In the genomic region with DNA sequence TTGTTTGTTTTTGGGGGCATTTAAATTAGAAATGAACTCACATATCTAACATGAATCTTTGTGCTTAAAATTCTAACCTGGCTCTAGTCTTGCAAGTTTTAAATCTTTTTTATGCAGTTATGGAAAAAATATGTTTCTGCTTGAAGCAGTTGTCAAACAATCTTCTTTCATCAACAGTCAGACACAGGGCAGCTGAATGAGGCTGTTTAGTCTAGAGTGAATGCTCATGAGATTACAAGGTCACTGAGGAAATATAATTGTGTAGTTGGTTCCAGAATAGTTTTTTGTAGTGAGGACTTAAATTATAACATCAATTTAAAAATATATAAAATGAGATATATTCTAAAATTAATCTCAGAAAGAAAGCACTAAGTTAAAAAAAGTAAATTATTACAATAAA, we compare ENCODE assay signal across 24 cellular contexts.
A peak's percentile ranks its signal among the peaks of the same experiment; 100 is the strongest.
DNase-seq lines count a peak whose midpoint lies in the region; ATAC-seq, FAIRE-seq and TF ChIP-seq lines count a peak whose summit lies in the region.
"Had no signal": no experiment of that assay in that cellular context is flagged by ENCODE, and none has a peak within 500 bp of the region (broad histone marks: within the 10 kb centered on the region; RNA-seq: fewer than 3 reads in every experiment).

No MANE protein-coding gene starts in this region.

- no peak for DNase-seq in HTR-8/SVneo (ENCODE audit: insufficient read length, low spot score)
- peak; percentile 18 for DNase-seq in NCI-H69 (lab: John Stamatoyannopoulos, UW)
- DNase-seq in fibroblast of villous mesenchyme (ENCODE audit: low read depth), result peak; percentile 8
- DNase-seq in Calu3, result no peak
- DNase-seq in activated naive CD8-positive, alpha-beta T cell treated with anti-CD3 and anti-CD28 coated beads, Interleukin-2, amount 50 U/mL, for 24 hours, result no peak
- DNase-seq in NCI-H82 (lab: John Stamatoyannopoulos, UW), result no peak
- DNase-seq: AML-193; CD4-positive, alpha-beta T cell; DMS53; H9; KG1; NCI-H1092; NCI-H1417 treated with DMSO at 0.1 percent for 48 hours; NCI-H187; NCI-H2081 treated with DMSO at 0.1 percent for 48 hours; NCI-H446 treated with DMSO at 0.1 percent for 48 hours; NCI-H526; RPMI8226; SHP77 had no signal

- peak overlapping the region; percentile 34 to 82 (median 49) for H3K27ac Mint-ChIP-seq in nephron
- H3K27ac Mint-ChIP-seq in Calu3 (ENCODE audit: unreplicated experiment), result no peak overlapping the region
- no peak overlapping the region for H3K27ac Mint-ChIP-seq in activated naive CD8-positive, alpha-beta T cell treated with anti-CD3 and anti-CD28 coated beads, Interleukin-2, amount 50 U/mL, for 24 hours
- H3K27ac Mint-ChIP-seq: CD4-positive, alpha-beta T cell; GM23338; H9 had no signal

- peak; percentile 68 for FAIRE-seq in HTR-8/SVneo (lab: Jason Lieb, UNC)

- no peak overlapping the region for H3K4me3 ChIP-seq in fibroblast of villous mesenchyme (ENCODE audit: low read depth, low read length)
- H3K4me3 ChIP-seq: A549; BLaER1 treated with 17β-estradiol and CSF1 and Interleukin-3, amounts not matched to agents 10 nM and 100 nM; GM23338 had no signal

- TF ChIP-seq CTCF in fibroblast of villous mesenchyme (IDR thresholded peaks at IDR 0.05; ENCODE audit: insufficient read depth, low read depth, low read length) (no peak), nephron (IDR thresholded peaks at IDR 0.05; ENCODE audit: unreplicated experiment in 3 of 3) (no peak), Calu3 (IDR thresholded peaks at IDR 0.05; ENCODE audit: unreplicated experiment) (no peak)

- no peak for ATAC-seq in GM21390 (IDR thresholded peaks at IDR 0.05; ENCODE audit: unreplicated experiment)
- ATAC-seq in activated naive CD8-positive, alpha-beta T cell treated with anti-CD3 and anti-CD28 coated beads, Interleukin-2, amount 50 U/mL, for 24 hours, result no peak
- ATAC-seq: A549, GM23338 had no signal

- H3K9me3 Mint-ChIP-seq in nephron (peaks cover 3% of the 10 kb centered on the region), Calu3 (ENCODE audit: low read depth, unreplicated experiment) (no peaks in the 10 kb centered on the region)
- no peaks in the 10 kb centered on the region for H3K9me3 Mint-ChIP-seq in activated naive CD8-positive, alpha-beta T cell treated with anti-CD3 and anti-CD28 coated beads, Interleukin-2, amount 50 U/mL, for 24 hours

- peaks cover 17% of the 10 kb centered on the region for H3K36me3 Mint-ChIP-seq in nephron (ENCODE audit: low read depth)
- H3K36me3 Mint-ChIP-seq in Calu3 (ENCODE audit: insufficient read depth, unreplicated experiment), result no peaks in the 10 kb centered on the region
- peaks cover 3% of the 10 kb centered on the region for H3K36me3 Mint-ChIP-seq in activated naive CD8-positive, alpha-beta T cell treated with anti-CD3 and anti-CD28 coated beads, Interleukin-2, amount 50 U/mL, for 24 hours (ENCODE audit: low read depth)

- H3K4me3 Mint-ChIP-seq in nephron (no peak overlapping the region), Calu3 (ENCODE audit: low read depth, unreplicated experiment) (no peak overlapping the region)
- no peak overlapping the region for H3K4me3 Mint-ChIP-seq in activated naive CD8-positive, alpha-beta T cell treated with anti-CD3 and anti-CD28 coated beads, Interleukin-2, amount 50 U/mL, for 24 hours
- H3K4me3 Mint-ChIP-seq: CD4-positive, alpha-beta T cell; GM23338; H9 had no signal

- H3K27me3 Mint-ChIP-seq in nephron (ENCODE audit: low read depth) (no peaks in the 10 kb centered on the region), Calu3 (ENCODE audit: unreplicated experiment) (no peaks in the 10 kb centered on the region)
- no peaks in the 10 kb centered on the region for H3K27me3 Mint-ChIP-seq in activated naive CD8-positive, alpha-beta T cell treated with anti-CD3 and anti-CD28 coated beads, Interleukin-2, amount 50 U/mL, for 24 hours
- H3K27me3 Mint-ChIP-seq: CD4-positive, alpha-beta T cell had no signal

- intact Hi-C loops in Calu3 (cut with micrococcal nuclease; ENCODE audit: unreplicated experiment), result no loop called here

- H3K4me1 Mint-ChIP-seq in nephron (peaks cover 5% of the 10 kb centered on the region), Calu3 (ENCODE audit: low read depth, unreplicated experiment) (peaks cover 9% of the 10 kb centered on the region)
- no peaks in the 10 kb centered on the region for H3K4me1 Mint-ChIP-seq in activated naive CD8-positive, alpha-beta T cell treated with anti-CD3 and anti-CD28 coated beads, Interleukin-2, amount 50 U/mL, for 24 hours
- H3K4me1 Mint-ChIP-seq: H9 had no signal

- CTCF ChIA-PET in Calu3 (lab: Charles Lee), result no interaction called here

- no TSS peak for BruUV-seq in Calu3 (replicated peaks; lab: Mats Ljungman, UMichigan)

Comparison
In these comparisons a context has a peak if more than half of its experiments do, and no peak if none do; other contexts are left out.
1. DNase-seq: peak in NCI-H69 (single experiment) and fibroblast of villous mesenchyme (single experiment); none in HTR-8/SVneo (single experiment), Calu3 (single experiment), activated naive CD8-positive, alpha-beta T cell treated with anti-CD3 and anti-CD28 coated beads, Interleukin-2, amount 50 U/mL, for 24 hours (single experiment) and NCI-H82 (single experiment).
2. H3K27ac Mint-ChIP-seq: peak in nephron (3 of 3); none in Calu3 (single experiment) and activated naive CD8-positive, alpha-beta T cell treated with anti-CD3 and anti-CD28 coated beads, Interleukin-2, amount 50 U/mL, for 24 hours (single experiment).